Comparison of ENCODE assay signal across 17 cellular contexts in genomic region chr1:117033149-117033548, GRCh38. TPM values are rescaled to one million over a fixed set of nuclear protein-coding genes. Genes with fewer than 3 reads are reported as not detected.
DNase-seq lines count a peak whose midpoint lies in the region; ATAC-seq and TF ChIP-seq lines count a peak whose summit lies in the region.
"Had no signal": no experiment of that assay in that cellular context is flagged by ENCODE, and none has a peak within 500 bp of the region (broad histone marks: within the 10 kb centered on the region; RNA-seq: fewer than 3 reads in every experiment).

No MANE protein-coding gene starts in this region.

- no peak for TF ChIP-seq CTCF in DND-41 (IDR thresholded peaks at IDR 0.05; ENCODE audit: borderline replicate concordance, extremely low read depth, low read length, poor library complexity, severe bottlenecking)
- TF ChIP-seq CTCF in dorsolateral prefrontal cortex (IDR thresholded peaks at IDR 0.05 in 54 of 56, conservative IDR thresholded peaks at IDR 0.05 in 2 of 56; ENCODE audit: low read depth in 1 of 56, partially characterized antibody in 56 of 56): no peak
- no peak for TF ChIP-seq CTCF in nephron (IDR thresholded peaks at IDR 0.05; ENCODE audit: unreplicated experiment in 3 of 3)
- TF ChIP-seq CTCF in type B pancreatic cell (conservative IDR thresholded peaks at IDR 0.05): no peak

- H3K4me1 ChIP-seq in DND-41 (ENCODE audit: insufficient read depth, low read length): no peaks in the 10 kb centered on the region
- H3K4me1 ChIP-seq: SJSA1 had no signal

- H3K4me3 ChIP-seq in DND-41 (ENCODE audit: low read depth in 1 of 2, low read length in 2 of 2) (no peak overlapping the region), dorsolateral prefrontal cortex (no peak overlapping the region)
- H3K4me3 ChIP-seq: SJSA1 had no signal

- no peaks in the 10 kb centered on the region for H3K9me3 ChIP-seq in DND-41 (ENCODE audit: insufficient read depth, low read length, severe bottlenecking)
- H3K9me3 ChIP-seq: Caco-2, SJSA1 had no signal

- peak overlapping the region; percentile 26 to 64 (median 63) for H3K27ac Mint-ChIP-seq in nephron
- H3K27ac Mint-ChIP-seq in type B pancreatic cell: no peak overlapping the region

- no peak overlapping the region for H2AFZ ChIP-seq in DND-41 (ENCODE audit: low read depth, low read length)

- no peaks in the 10 kb centered on the region for H3K36me3 ChIP-seq in DND-41 (ENCODE audit: insufficient read depth, low read length)
- H3K36me3 ChIP-seq: SJSA1 had no signal

- intact Hi-C loops in dorsolateral prefrontal cortex (cut with DNase I): no loop called here

- H3K27ac ChIP-seq in DND-41 (ENCODE audit: low read length) (no peak overlapping the region), dorsolateral prefrontal cortex (peak overlapping the region in 37 of 59 donors; percentile 1 to 74 (median 42))
- H3K27ac ChIP-seq: SJSA1 had no signal

- H3K27me3 Mint-ChIP-seq in nephron (ENCODE audit: low read depth) (no peaks in the 10 kb centered on the region), type B pancreatic cell (no peaks in the 10 kb centered on the region)

- H3K79me2 ChIP-seq in DND-41 (ENCODE audit: insufficient read depth, low read length): no peaks in the 10 kb centered on the region

- ATAC-seq in DND-41 (ENCODE audit: insufficient read depth, low read depth): peak; percentile 24; the same call in 1 of the 3 replicates
- no peak for ATAC-seq in HG03175 (IDR thresholded peaks at IDR 0.05; ENCODE audit: unreplicated experiment)
- ATAC-seq in HG03354 (IDR thresholded peaks at IDR 0.05; ENCODE audit: poor library complexity, severe bottlenecking, unreplicated experiment): no peak

- no peaks in the 10 kb centered on the region for H3K27me3 ChIP-seq in DND-41 (ENCODE audit: insufficient read depth, low read length, poor library complexity)
- no peaks in the 10 kb centered on the region for H3K27me3 ChIP-seq in dorsolateral prefrontal cortex
- H3K27me3 ChIP-seq: SJSA1 had no signal

- DNase-seq in DND-41 (no peak), dorsolateral prefrontal cortex (no peak), type B pancreatic cell (ENCODE audit: extremely low spot score, unreplicated experiment) (no peak), NCI-H2107 (lab: John Stamatoyannopoulos, UW) (no peak)
- DNase-seq: AML-193, Caco-2, GDM1, H7, NCI-H1105, NCI-H1694, NCI-H2081 treated with DMSO at 0.1 percent for 48 hours, NCI-H510A, NCI-H748 treated with DMSO at 0.1 percent for 48 hours had no signal

- no peaks in the 10 kb centered on the region for H3K36me3 Mint-ChIP-seq in nephron (ENCODE audit: low read depth)
- H3K36me3 Mint-ChIP-seq in type B pancreatic cell: peaks cover 11% of the 10 kb centered on the region

- H3K9me3 Mint-ChIP-seq in nephron (no peaks in the 10 kb centered on the region), type B pancreatic cell (no peaks in the 10 kb centered on the region)

- H3K4me2 ChIP-seq in DND-41 (ENCODE audit: insufficient read depth, low read length): no peak overlapping the region

- H4K20me1 ChIP-seq in DND-41 (ENCODE audit: insufficient read depth, low read length): no peaks in the 10 kb centered on the region

- H3K4me1 Mint-ChIP-seq in nephron: peaks cover 59% of the 10 kb centered on the region
- peaks cover 38% of the 10 kb centered on the region for H3K4me1 Mint-ChIP-seq in type B pancreatic cell (ENCODE audit: unreplicated experiment)

- no peak overlapping the region for H3K9ac ChIP-seq in DND-41 (ENCODE audit: low read depth, low read length)

- H3K4me3 Mint-ChIP-seq in nephron (no peak overlapping the region), type B pancreatic cell (peak overlapping the region; percentile 10)

RNA-seq across cellular contexts. Expression of gene TTF2, which starts 27.0 kb away (rescaled TPM):
- total RNA-seq in dorsolateral prefrontal cortex: 10 to 100 TPM in 97 of 120 experiments, 1 to 10 TPM in 23; 6.5 to 31.5 (median 14.0) TPM
- 28.3 and 47.5 TPM in 2 replicates for total RNA-seq in type B pancreatic cell (ENCODE audit: low replicate concordance)

RNA-seq across cellular contexts. Expression of gene CD101, which starts 31.6 kb away (rescaled TPM):
- total RNA-seq in dorsolateral prefrontal cortex: 10 to 100 TPM in 1 of 120 experiments, 1 to 10 TPM in 118, under 1 TPM in 1; 0.74 to 11.0 (median 3.5) TPM
- 1.1 and 4.4 TPM in 2 replicates for total RNA-seq in type B pancreatic cell (ENCODE audit: low replicate concordance)
